13 cellular contexts compared by ENCODE assay signal in genomic region chr13:32228330-32229041, GRCh38.
DNase-seq lines count a peak whose midpoint lies in the region; ATAC-seq and TF ChIP-seq lines count a peak whose summit lies in the region.
"Had no signal": no experiment of that assay in that cellular context is flagged by ENCODE, and none has a peak within 500 bp of the region (broad histone marks: within the 10 kb centered on the region; RNA-seq: fewer than 3 reads in every experiment).

No MANE protein-coding gene starts in this region.

- no peak for TF ChIP-seq POLR2A in uterus (IDR thresholded peaks at IDR 0.05)

- no peak overlapping the region for H3K27ac Mint-ChIP-seq in activated CD4-positive, alpha-beta T cell treated with anti-CD3 and anti-CD28 coated beads, Interleukin-2, amount 10 ng/mL, durations not matched to agents 24 days and 14 days

- peaks cover 4% of the 10 kb centered on the region for H3K36me3 ChIP-seq in osteoblast (ENCODE audit: insufficient read depth, low read length)
- no peaks in the 10 kb centered on the region for H3K36me3 ChIP-seq in uterus

- H4K20me1 ChIP-seq in osteoblast (ENCODE audit: insufficient read depth, low read length): no peaks in the 10 kb centered on the region

- no peak overlapping the region for H2AFZ ChIP-seq in osteoblast (ENCODE audit: low read length)
- H2AFZ ChIP-seq: PC-9 had no signal

- peak; percentile 16 for DNase-seq in activated CD4-positive, alpha-beta T cell treated with anti-CD3 and anti-CD28 coated beads for 48 hours
- DNase-seq in activated CD4-positive, alpha-beta T cell treated with anti-CD3 and anti-CD28 coated beads, Interleukin-2, amount 10 ng/mL, durations not matched to agents 24 days and 14 days: no peak
- DNase-seq in NCI-H2081 treated with DMSO at 0.1 percent for 48 hours (lab: John Stamatoyannopoulos, UW) (peak; percentile 97), astrocyte of the spinal cord (ENCODE audit: low read depth, low spot score) (peak; percentile 75), osteoblast (ENCODE audit: insufficient read length, low spot score, missing footprints) (peak; percentile 23), epidermal melanocyte (ENCODE audit: insufficient read length, low spot score) (no peak), uterus (no peak)
- DNase-seq: activated CD4-positive, alpha-beta T cell treated with anti-CD3 and anti-CD28 coated beads for 1 hour; AML-193; erythroblast; left cardiac atrium; PC-9 had no signal

- H3K4me1 ChIP-seq in osteoblast (ENCODE audit: insufficient read depth, low read length): peaks cover 16% of the 10 kb centered on the region
- no peaks in the 10 kb centered on the region for H3K4me1 ChIP-seq in uterus

- H3K4me2 ChIP-seq in osteoblast (ENCODE audit: insufficient read depth, low read length): no peak overlapping the region
- H3K4me2 ChIP-seq: PC-9 had no signal

- H3K4me1 Mint-ChIP-seq in activated CD4-positive, alpha-beta T cell treated with anti-CD3 and anti-CD28 coated beads, Interleukin-2, amount 10 ng/mL, durations not matched to agents 24 days and 14 days: peaks cover 2% of the 10 kb centered on the region

- in situ Hi-C loops in astrocyte of the spinal cord (cut with HindIII; ENCODE audit: low sequenced_read_pairs): no loop called here

- H3K9me3 Mint-ChIP-seq in activated CD4-positive, alpha-beta T cell treated with anti-CD3 and anti-CD28 coated beads, Interleukin-2, amount 10 ng/mL, durations not matched to agents 24 days and 14 days: no peaks in the 10 kb centered on the region

- H3K27me3 Mint-ChIP-seq in activated CD4-positive, alpha-beta T cell treated with anti-CD3 and anti-CD28 coated beads, Interleukin-2, amount 10 ng/mL, durations not matched to agents 24 days and 14 days: no peaks in the 10 kb centered on the region

- no peak for TF ChIP-seq CTCF in astrocyte of the spinal cord (IDR thresholded peaks at IDR 0.05; ENCODE audit: low read depth, low read length)
- no peak for TF ChIP-seq CTCF in osteoblast (IDR thresholded peaks at IDR 0.05; ENCODE audit: extremely low read depth, low read depth, low read length)
- TF ChIP-seq CTCF in uterus (IDR thresholded peaks at IDR 0.05): no peak

- H3K4me3 ChIP-seq in astrocyte of the spinal cord (ENCODE audit: low read depth, low read length): no peak overlapping the region
- no peak overlapping the region for H3K4me3 ChIP-seq in osteoblast (ENCODE audit: insufficient read depth, low read length)
- H3K4me3 ChIP-seq in uterus: no peak overlapping the region
- H3K4me3 ChIP-seq: PC-9 had no signal

- H3K27me3 ChIP-seq in osteoblast (ENCODE audit: insufficient read depth, low read length): no peaks in the 10 kb centered on the region
- no peaks in the 10 kb centered on the region for H3K27me3 ChIP-seq in uterus

- ATAC-seq in HG02938 (IDR thresholded peaks at IDR 0.05; ENCODE audit: unreplicated experiment): no peak

- intact Hi-C loops in activated CD4-positive, alpha-beta T cell treated with anti-CD3 and anti-CD28 coated beads, Interleukin-2, amount 10 ng/mL, durations not matched to agents 24 days and 14 days (cut with micrococcal nuclease): no loop called here
- intact Hi-C loops in uterus (cut with DNase I; ENCODE audit: low total_unique reads): no loop called here

- H3K27ac ChIP-seq in osteoblast (ENCODE audit: low read depth, low read length): no peak overlapping the region
- no peak overlapping the region for H3K27ac ChIP-seq in uterus
- H3K27ac ChIP-seq: PC-9 had no signal

- H3K79me2 ChIP-seq in osteoblast (ENCODE audit: insufficient read depth, low read length): no peaks in the 10 kb centered on the region

- no peak overlapping the region for H3K4me3 Mint-ChIP-seq in activated CD4-positive, alpha-beta T cell treated with anti-CD3 and anti-CD28 coated beads, Interleukin-2, amount 10 ng/mL, durations not matched to agents 24 days and 14 days

- peaks cover 4% of the 10 kb centered on the region for H3K36me3 Mint-ChIP-seq in activated CD4-positive, alpha-beta T cell treated with anti-CD3 and anti-CD28 coated beads, Interleukin-2, amount 10 ng/mL, durations not matched to agents 24 days and 14 days (ENCODE audit: low read depth)

- H3K9me3 ChIP-seq in osteoblast (ENCODE audit: low read depth, low read length) (no peaks in the 10 kb centered on the region), uterus (no peaks in the 10 kb centered on the region)

Comparison
In these comparisons a context has a peak if more than half of its experiments do, and no peak if none do; other contexts are left out.
1. DNase-seq: peak in activated CD4-positive, alpha-beta T cell treated with anti-CD3 and anti-CD28 coated beads for 48 hours (single experiment), NCI-H2081 treated with DMSO at 0.1 percent for 48 hours (single experiment), astrocyte of the spinal cord (single experiment) and osteoblast (single experiment); none in activated CD4-positive, alpha-beta T cell treated with anti-CD3 and anti-CD28 coated beads, Interleukin-2, amount 10 ng/mL, durations not matched to agents 24 days and 14 days (single experiment), epidermal melanocyte (single experiment) and uterus (0 of 2).